In genomic region chr17:5583426-5584382, GRCh38 we compare ENCODE assay signal across 8 cellular contexts. TPM values are rescaled to one million over a fixed set of nuclear protein-coding genes. Genes with fewer than 3 reads are reported as not detected.
DNase-seq lines count a peak whose midpoint lies in the region; ATAC-seq and TF ChIP-seq lines count a peak whose summit lies in the region.

No MANE protein-coding gene starts in this region.

- peak overlapping the region; percentile 96 to 99 (median 98) for H3K4me3 Mint-ChIP-seq in CD8-positive, alpha-beta memory T cell
- peak overlapping the region; percentile 97 for H3K4me3 Mint-ChIP-seq in activated naive CD8-positive, alpha-beta T cell treated with anti-CD3 and anti-CD28 coated beads, Interleukin-2, amount 10 ng/mL, durations not matched to agents 7 days and 5 days

- intact Hi-C loops in right lobe of liver (cut with DNase I) (no loop called here), uterus (cut with DNase I; ENCODE audit: low total_unique reads) (no loop called here)

- 40% methylated on average over 8 of the region's 21 CpGs for WGBS in right lobe of liver (ENCODE audit: insufficient coverage, low coverage, low lambda C conversion rate, missing lambda C conversion rate)

- H3K4me1 Mint-ChIP-seq in CD8-positive, alpha-beta memory T cell, result peaks cover 73 to 86% (median 79%) of the 10 kb centered on the region in 3 donors
- peaks cover 36% of the 10 kb centered on the region for H3K4me1 Mint-ChIP-seq in activated naive CD8-positive, alpha-beta T cell treated with anti-CD3 and anti-CD28 coated beads, Interleukin-2, amount 10 ng/mL, durations not matched to agents 7 days and 5 days

- H3K9me3 ChIP-seq in CD8-positive, alpha-beta memory T cell (ENCODE audit: low read length), result peaks cover 3% of the 10 kb centered on the region
- H3K9me3 ChIP-seq in right lobe of liver (no peaks in the 10 kb centered on the region), uterus (no peaks in the 10 kb centered on the region)

- peak overlapping the region; percentile 97 for H3K4me3 ChIP-seq in CD8-positive, alpha-beta memory T cell (ENCODE audit: low read length)
- H3K4me3 ChIP-seq in right lobe of liver (peak overlapping the region; percentile 28 to 40 (median 30)), uterus (peak overlapping the region; percentile 36 to 41), H7 (ENCODE audit: insufficient read depth, low read depth, low read length) (no peak overlapping the region)

- peaks cover 15 to 54% (median 21%) of the 10 kb centered on the region in 3 donors for H3K36me3 Mint-ChIP-seq in CD8-positive, alpha-beta memory T cell
- H3K36me3 Mint-ChIP-seq in activated naive CD8-positive, alpha-beta T cell treated with anti-CD3 and anti-CD28 coated beads, Interleukin-2, amount 10 ng/mL, durations not matched to agents 7 days and 5 days, result peaks cover 34% of the 10 kb centered on the region

- no peaks in the 10 kb centered on the region for H3K27me3 ChIP-seq in CD8-positive, alpha-beta memory T cell (ENCODE audit: insufficient read depth, low read length, poor library complexity, severe bottlenecking)
- H3K27me3 ChIP-seq in right lobe of liver (no peaks in the 10 kb centered on the region), uterus (no peaks in the 10 kb centered on the region), H7 (ENCODE audit: control insufficient read depth, insufficient read depth, low read length) (no peaks in the 10 kb centered on the region)

- H3K27ac ChIP-seq in CD8-positive, alpha-beta memory T cell (ENCODE audit: low read depth, low read length), result peak overlapping the region; percentile 96
- peak overlapping the region; percentile 60 to 85 (median 66) for H3K27ac ChIP-seq in right lobe of liver
- peak overlapping the region; percentile 87 to 88 for H3K27ac ChIP-seq in uterus

- ATAC-seq in HG02623 (IDR thresholded peaks at IDR 0.05; ENCODE audit: unreplicated experiment) (peak; percentile 4), right lobe of liver (peak; percentile 8 to 27 (median 14)), GM19328 (IDR thresholded peaks at IDR 0.05; ENCODE audit: unreplicated experiment) (no peak)
- ATAC-seq in activated naive CD8-positive, alpha-beta T cell treated with anti-CD3 and anti-CD28 coated beads, Interleukin-2, amount 10 ng/mL, durations not matched to agents 7 days and 5 days (ENCODE audit: low read depth), result peak; percentile 20

- peaks cover 0 to 2% (median 0%) of the 10 kb centered on the region in 5 donors for H3K9me3 Mint-ChIP-seq in CD8-positive, alpha-beta memory T cell
- H3K9me3 Mint-ChIP-seq in activated naive CD8-positive, alpha-beta T cell treated with anti-CD3 and anti-CD28 coated beads, Interleukin-2, amount 10 ng/mL, durations not matched to agents 7 days and 5 days, result peaks cover 2% of the 10 kb centered on the region

- TF ChIP-seq CTCF in right lobe of liver (IDR thresholded peaks at IDR 0.05) (no peak), uterus (IDR thresholded peaks at IDR 0.05) (no peak)

- no peak for TF ChIP-seq POLR2A in right lobe of liver (IDR thresholded peaks at IDR 0.05)
- no peak for TF ChIP-seq POLR2A in uterus (IDR thresholded peaks at IDR 0.05)
- no peak for TF ChIP-seq POLR2A in erythroblast (IDR thresholded peaks at IDR 0.05; ENCODE audit: low read length)

- peak overlapping the region; percentile 95 to 100 (median 97) for H3K27ac Mint-ChIP-seq in CD8-positive, alpha-beta memory T cell
- peak overlapping the region; percentile 97 for H3K27ac Mint-ChIP-seq in activated naive CD8-positive, alpha-beta T cell treated with anti-CD3 and anti-CD28 coated beads, Interleukin-2, amount 10 ng/mL, durations not matched to agents 7 days and 5 days

- CTCF ChIA-PET in CD8-positive, alpha-beta memory T cell (lab: Charles Lee), result interaction anchor here (0.8 to 1.4 kb wide), 2 partner anchors 144 to 838 kb away, joined by 4 to 6 read pairs; partner anchors contain the start of gene C1QBP

- no peak for DNase-seq in CD8-positive, alpha-beta memory T cell
- peak; percentile 45 for DNase-seq in activated naive CD8-positive, alpha-beta T cell treated with anti-CD3 and anti-CD28 coated beads, Interleukin-2, amount 10 ng/mL, durations not matched to agents 7 days and 5 days
- DNase-seq in right lobe of liver (no peak), uterus (peak; percentile 34 to 46), erythroblast (lab: John Stamatoyannopoulos, UW) (no peak), H7 (no peak)

- POLR2A ChIA-PET in CD8-positive, alpha-beta memory T cell (lab: Charles Lee), result no interaction called here
- POLR2A ChIA-PET in activated naive CD8-positive, alpha-beta T cell treated with anti-CD3 and anti-CD28 coated beads, Interleukin-2, amount 10 ng/mL, durations not matched to agents 7 days and 5 days (lab: Charles Lee), result interaction anchor here (0.5 to 2.8 kb wide), 6 partner anchors 23 to 861 kb away, joined by 3 to 16 read pairs (median 4); partner anchors contain the start of genes DERL2, DHX33, MIS12 and PIMREG

- H3K36me3 ChIP-seq in CD8-positive, alpha-beta memory T cell (ENCODE audit: insufficient read depth, low read length), result peaks cover 27% of the 10 kb centered on the region
- H3K36me3 ChIP-seq in right lobe of liver (no peaks in the 10 kb centered on the region), uterus (no peaks in the 10 kb centered on the region), H7 (replicated peaks; ENCODE audit: control insufficient read depth, insufficient read depth, low read length) (no peaks in the 10 kb centered on the region)

- no peaks in the 10 kb centered on the region for H3K27me3 Mint-ChIP-seq in CD8-positive, alpha-beta memory T cell
- peaks cover 1% of the 10 kb centered on the region for H3K27me3 Mint-ChIP-seq in activated naive CD8-positive, alpha-beta T cell treated with anti-CD3 and anti-CD28 coated beads, Interleukin-2, amount 10 ng/mL, durations not matched to agents 7 days and 5 days

- peaks cover 65% of the 10 kb centered on the region for H3K4me1 ChIP-seq in CD8-positive, alpha-beta memory T cell (ENCODE audit: insufficient read depth, low read length)
- no peaks in the 10 kb centered on the region for H3K4me1 ChIP-seq in right lobe of liver
- peaks cover 0 to 17% of the 10 kb centered on the region in 2 donors for H3K4me1 ChIP-seq in uterus

RNA-seq across cellular contexts. Expression of gene NLRP1, which starts 0.6 kb away (rescaled TPM):
- 10 to 100 TPM; 33.8 to 35.2 TPM for total RNA-seq in CD8-positive, alpha-beta memory T cell
- 37.6 TPM for polyA plus RNA-seq in CD8-positive, alpha-beta memory T cell
- total RNA-seq in activated naive CD8-positive, alpha-beta T cell treated with anti-CD3 and anti-CD28 coated beads, Interleukin-2, amount 10 ng/mL, durations not matched to agents 7 days and 5 days, result 100 to 1,000 TPM; 120 to 126 TPM
- total RNA-seq in right lobe of liver, result 1 to 10 TPM; 2.5 to 4.7 (median 3.3) TPM
- total RNA-seq in uterus, result 10 to 100 TPM; 13.8 to 78.3 (median 47.0) TPM
- total RNA-seq in H7 (2014; rRNA removed; shearing (Covaris generic)), result 2.5 and 3.2 TPM in 2 replicates

Comparison
In these comparisons a context has a peak if more than half of its experiments do, and no peak if none do; other contexts are left out.
1. DNase-seq: peak in activated naive CD8-positive, alpha-beta T cell treated with anti-CD3 and anti-CD28 coated beads, Interleukin-2, amount 10 ng/mL, durations not matched to agents 7 days and 5 days (single experiment) and uterus (2 of 2); none in CD8-positive, alpha-beta memory T cell (0 of 5), right lobe of liver (0 of 3), erythroblast (0 of 2) and H7 (single experiment).
2. Peak in every context shown above with its lines, with median percentiles within 50 percentile points of each other: H3K27ac ChIP-seq.